ENCODE assay signal across 13 cellular contexts in genomic region chr20:53786071-53786444, GRCh38.
DNase-seq lines count a peak whose midpoint lies in the region; ATAC-seq and TF ChIP-seq lines count a peak whose summit lies in the region.
"Had no signal": no experiment of that assay in that cellular context is flagged by ENCODE, and none has a peak within 500 bp of the region (broad histone marks: within the 10 kb centered on the region; RNA-seq: fewer than 3 reads in every experiment).

No MANE protein-coding gene starts in this region.

- H3K36me3 ChIP-seq in RWPE2 (ENCODE audit: low read depth) (no peaks in the 10 kb centered on the region), right lobe of liver (no peaks in the 10 kb centered on the region), urinary bladder (ENCODE audit: insufficient read depth) (no peaks in the 10 kb centered on the region)

- no peaks in the 10 kb centered on the region for H3K9me3 ChIP-seq in RWPE2 (ENCODE audit: severe bottlenecking)
- no peaks in the 10 kb centered on the region for H3K9me3 ChIP-seq in right lobe of liver

- DNase-seq in NCI-H2196 (lab: John Stamatoyannopoulos, UW; ENCODE audit: unreplicated experiment) (peak; percentile 59), NCI-H2196 treated with DMSO at 0.1 percent for 48 hours (lab: John Stamatoyannopoulos, UW; ENCODE audit: unreplicated experiment) (no peak), RWPE2 (ENCODE audit: low spot score) (peak; percentile 29), right lobe of liver (no peak), NCI-H524 (lab: John Stamatoyannopoulos, UW) (no peak)
- DNase-seq in activated CD8-positive, alpha-beta memory T cell treated with anti-CD3 and anti-CD28 coated beads for 24 hours: no peak
- DNase-seq: activated CD4-positive, alpha-beta T cell treated with anti-CD3 and anti-CD28 coated beads, Interleukin-2, amount 10 ng/mL, durations not matched to agents 7 days and 5 days; activated T-cell treated with anti-CD3 and anti-CD28 coated beads, Interleukin-2, amount 50 U/mL, for 72 hours; foreskin fibroblast; natural killer cell; NCI-H187 had no signal

- H3K27ac ChIP-seq in RWPE2 (ENCODE audit: poor library complexity, severe bottlenecking) (peak overlapping the region; percentile 75), right lobe of liver (peak overlapping the region; percentile 28 to 85 (median 83)), urinary bladder (ENCODE audit: low read depth) (peak overlapping the region; percentile 64)

- 37% methylated on average over 3 of the region's 3 CpGs for WGBS in right lobe of liver (ENCODE audit: insufficient coverage, low coverage, low lambda C conversion rate, missing lambda C conversion rate)
- WGBS in urinary bladder: 69% methylated on average over 3 of the region's 3 CpGs

- peak; percentile 74 for ATAC-seq in RWPE2 (ENCODE audit: low read depth)
- peak; percentile 13 to 41 (median 27) for ATAC-seq in right lobe of liver
- ATAC-seq in GM19023 (IDR thresholded peaks at IDR 0.05; ENCODE audit: unreplicated experiment): no peak
- ATAC-seq: activated T-cell treated with anti-CD3 and anti-CD28 coated beads, Interleukin-2, amount 50 U/mL, for 72 hours; natural killer cell had no signal

- intact Hi-C loops in right lobe of liver (cut with DNase I): loop anchor here in 1 of 2 donors (10.0 kb wide), 1 partner anchor 71 kb away; no protein-coding TSS in a partner anchor

- no peaks in the 10 kb centered on the region for H3K27me3 ChIP-seq in RWPE2 (ENCODE audit: insufficient read depth, poor library complexity, severe bottlenecking)
- H3K27me3 ChIP-seq in right lobe of liver: no peaks in the 10 kb centered on the region

- TF ChIP-seq POLR2A in right lobe of liver (IDR thresholded peaks at IDR 0.05): no peak

- TF ChIP-seq CTCF in RWPE2 (IDR thresholded peaks at IDR 0.05; ENCODE audit: poor library complexity, severe bottlenecking) (no peak), right lobe of liver (IDR thresholded peaks at IDR 0.05) (no peak)

- no peak overlapping the region for H3K4me3 ChIP-seq in RWPE2 (ENCODE audit: severe bottlenecking)
- no peak overlapping the region for H3K4me3 ChIP-seq in right lobe of liver
- H3K4me3 ChIP-seq in urinary bladder (ENCODE audit: low read depth, low read length): no peak overlapping the region

- H3K4me1 ChIP-seq in RWPE2 (ENCODE audit: insufficient read depth, poor library complexity, severe bottlenecking) (peaks cover 51% of the 10 kb centered on the region), right lobe of liver (peaks cover 0 to 21% (median 7%) of the 10 kb centered on the region in 4 donors), urinary bladder (ENCODE audit: insufficient read depth) (no peaks in the 10 kb centered on the region)

Comparison
In these comparisons a context has a peak if more than half of its experiments do, and no peak if none do; other contexts are left out.
1. DNase-seq: peak in NCI-H2196 (single experiment) and RWPE2 (single experiment); none in NCI-H2196 treated with DMSO at 0.1 percent for 48 hours (single experiment), right lobe of liver (0 of 3), NCI-H524 (0 of 2) and activated CD8-positive, alpha-beta memory T cell treated with anti-CD3 and anti-CD28 coated beads for 24 hours (single experiment).
2. Peak in every context shown above with its lines, with median percentiles within 50 percentile points of each other: H3K27ac ChIP-seq.